8 cellular contexts compared by ENCODE assay signal in genomic region chr6:109595998-109596397, GRCh38.
A peak's percentile ranks its signal among the peaks of the same experiment; 100 is the strongest.
DNase-seq lines count a peak whose midpoint lies in the region; ATAC-seq and TF ChIP-seq lines count a peak whose summit lies in the region.

No MANE protein-coding gene starts in this region.

- POLR2A ChIA-PET in Panc1 (lab: Charles Lee) = no interaction called here

- H3K9me3 Mint-ChIP-seq in CD4-positive, CD25-positive, alpha-beta regulatory T cell = peaks cover 0 to 35% (median 13%) of the 10 kb centered on the region in 7 donors

- no peak for ATAC-seq in CD4-positive, CD25-positive, alpha-beta regulatory T cell (ENCODE audit: low read depth in 2 of 2)
- ATAC-seq in Panc1 (peak; percentile 68; the same call in 1 of the 2 replicates), foreskin keratinocyte (peak; percentile 51), HG02571 (IDR thresholded peaks at IDR 0.05; ENCODE audit: unreplicated experiment) (no peak), GM18505 (IDR thresholded peaks at IDR 0.05; ENCODE audit: unreplicated experiment) (no peak)

- H3K9me3 ChIP-seq in CD4-positive, CD25-positive, alpha-beta regulatory T cell (ENCODE audit: control insufficient read depth in 2 of 2, low read length in 2 of 2) = peaks cover 0 to 2% of the 10 kb centered on the region in 2 experiments
- peaks cover 4% of the 10 kb centered on the region; the same call in 1 of the 2 replicates for H3K9me3 ChIP-seq in Panc1 (ENCODE audit: control insufficient read depth, insufficient read depth, low read depth, low read length)

- H3K27ac Mint-ChIP-seq in CD4-positive, CD25-positive, alpha-beta regulatory T cell = no peak overlapping the region

- peak in 2 of 3 donors; percentile 5 to 37 for DNase-seq in CD4-positive, CD25-positive, alpha-beta regulatory T cell
- DNase-seq in H7 = peak; percentile 35
- no peak for DNase-seq in Panc1 (ENCODE audit: low read depth, low spot score)
- DNase-seq in foreskin keratinocyte = peak in 1 of 2 donors; percentile 18
- DNase-seq in OCI-M2 (lab: John Stamatoyannopoulos, UW; ENCODE audit: unreplicated experiment) = no peak
- DNase-seq in C1 segment of cervical spinal cord (lab: John Stamatoyannopoulos, UW) = no peak

- no peak overlapping the region for H3K27ac ChIP-seq in CD4-positive, CD25-positive, alpha-beta regulatory T cell (ENCODE audit: insufficient read depth, low read length, poor library complexity, severe bottlenecking)
- H3K27ac ChIP-seq in Panc1 (ENCODE audit: low read length) = no peak overlapping the region
- no peak overlapping the region for H3K27ac ChIP-seq in foreskin keratinocyte

- H3K27me3 Mint-ChIP-seq in CD4-positive, CD25-positive, alpha-beta regulatory T cell = peaks cover 3% of the 10 kb centered on the region

- peak overlapping the region in 1 of 4 donors; percentile 5 for H3K4me3 Mint-ChIP-seq in CD4-positive, CD25-positive, alpha-beta regulatory T cell

- peak; percentile 73 for TF ChIP-seq CTCF in Panc1 (IDR thresholded peaks at IDR 0.05)
- TF ChIP-seq CTCF in foreskin keratinocyte (conservative IDR thresholded peaks at IDR 0.05) = peak; percentile 70

- BruUV-seq in Panc1 (replicated peaks; lab: Mats Ljungman, UMichigan) = no TSS peak

- H3K4me1 ChIP-seq in CD4-positive, CD25-positive, alpha-beta regulatory T cell (ENCODE audit: control insufficient read depth, insufficient read depth, low read length, poor library complexity, severe bottlenecking) = no peaks in the 10 kb centered on the region
- H3K4me1 ChIP-seq in Panc1 (ENCODE audit: control insufficient read depth, insufficient read depth, low read length) (no peaks in the 10 kb centered on the region), foreskin keratinocyte (no peaks in the 10 kb centered on the region)

- H3K36me3 ChIP-seq in CD4-positive, CD25-positive, alpha-beta regulatory T cell (ENCODE audit: control insufficient read depth, insufficient read depth, low read length) = no peaks in the 10 kb centered on the region
- H3K36me3 ChIP-seq in H7 (replicated peaks; ENCODE audit: control insufficient read depth, insufficient read depth, low read length) (no peaks in the 10 kb centered on the region), Panc1 (ENCODE audit: control insufficient read depth, insufficient read depth, low read length) (no peaks in the 10 kb centered on the region)

- in situ Hi-C loops in Panc1 (cut with HindIII; ENCODE audit: low pct_unique_long_range_greater_than_20kb, low sequenced_read_pairs) = no loop called here

- no peak overlapping the region for H3K4me3 ChIP-seq in CD4-positive, CD25-positive, alpha-beta regulatory T cell (ENCODE audit: low read depth, low read length)
- H3K4me3 ChIP-seq in H7 (ENCODE audit: insufficient read depth, low read depth, low read length) (no peak overlapping the region), Panc1 (ENCODE audit: low read depth in 2 of 2, low read length in 2 of 2) (no peak overlapping the region)

- intact Hi-C loops in Panc1 (cut with micrococcal nuclease; ENCODE audit: unreplicated experiment) = no loop called here

- H3K4me1 Mint-ChIP-seq in CD4-positive, CD25-positive, alpha-beta regulatory T cell = peaks cover 0 to 5% (median 1%) of the 10 kb centered on the region in 4 donors

- peaks cover 8% of the 10 kb centered on the region for H3K36me3 Mint-ChIP-seq in CD4-positive, CD25-positive, alpha-beta regulatory T cell

- TF ChIP-seq POLR2A in GM18505 (IDR thresholded peaks at IDR 0.05; ENCODE audit: borderline replicate concordance, extremely low read depth, insufficient read depth, insufficient read length) = no peak

- H3K27me3 ChIP-seq in CD4-positive, CD25-positive, alpha-beta regulatory T cell (ENCODE audit: control insufficient read depth, insufficient read depth, low read length) = no peaks in the 10 kb centered on the region
- no peaks in the 10 kb centered on the region for H3K27me3 ChIP-seq in H7 (ENCODE audit: control insufficient read depth, insufficient read depth, low read length)
- no peaks in the 10 kb centered on the region for H3K27me3 ChIP-seq in Panc1 (ENCODE audit: control insufficient read depth, insufficient read depth, low read length)
- H3K27me3 ChIP-seq in foreskin keratinocyte = no peaks in the 10 kb centered on the region

- CTCF ChIA-PET in Panc1 (lab: Charles Lee) = interaction anchor here (0.7 to 0.8 kb wide), 2 partner anchors 443 to 820 kb away, joined by 4 to 6 read pairs; no protein-coding TSS in a partner anchor

Comparison
In these comparisons a context has a peak if more than half of its experiments do, and no peak if none do; other contexts are left out.
1. ATAC-seq: peak in Panc1 (single experiment) and foreskin keratinocyte (single experiment); none in CD4-positive, CD25-positive, alpha-beta regulatory T cell (0 of 2), HG02571 (single experiment) and GM18505 (single experiment).
2. DNase-seq: peak in CD4-positive, CD25-positive, alpha-beta regulatory T cell (2 of 3) and H7 (single experiment); none in Panc1 (single experiment), OCI-M2 (single experiment) and C1 segment of cervical spinal cord (0 of 14).